1 cellular context compared by ENCODE assay signal in the genomic region with DNA sequence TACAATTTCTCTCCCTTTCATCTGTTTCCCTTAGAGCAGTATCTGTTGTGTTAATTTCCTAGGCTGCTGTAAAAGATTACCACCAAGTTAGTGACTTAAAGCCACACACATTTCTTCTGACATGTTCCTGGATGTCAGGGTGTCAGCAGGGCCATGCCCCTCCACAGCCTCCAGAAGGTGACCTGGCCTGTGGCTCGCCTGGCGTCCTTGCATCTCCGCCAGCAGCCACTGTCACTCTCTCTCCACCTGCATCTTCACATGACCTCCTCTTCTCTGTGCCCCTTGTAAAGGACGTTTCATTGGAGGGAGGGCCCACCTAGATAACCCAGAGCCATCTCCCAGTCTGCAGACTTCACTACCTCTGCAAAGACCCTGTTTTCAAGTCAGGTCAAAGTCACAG.
TF ChIP-seq lines count a peak whose summit lies in the region.

No MANE protein-coding gene starts in this region.

TF ChIP-seq in GM12878, 131 proteins besides CTCF, POLR2A, EP300 and RAD21 (continued from another document):
- TF ChIP-seq PRDM15 (CRISPR knock-in tag; IDR thresholded peaks at IDR 0.05) = no peak
- TF ChIP-seq SMC3 (IDR thresholded peaks at IDR 0.05; ENCODE audit: borderline replicate concordance, low read length) = no peak
